16 cellular contexts compared by ENCODE assay signal in the genomic region with DNA sequence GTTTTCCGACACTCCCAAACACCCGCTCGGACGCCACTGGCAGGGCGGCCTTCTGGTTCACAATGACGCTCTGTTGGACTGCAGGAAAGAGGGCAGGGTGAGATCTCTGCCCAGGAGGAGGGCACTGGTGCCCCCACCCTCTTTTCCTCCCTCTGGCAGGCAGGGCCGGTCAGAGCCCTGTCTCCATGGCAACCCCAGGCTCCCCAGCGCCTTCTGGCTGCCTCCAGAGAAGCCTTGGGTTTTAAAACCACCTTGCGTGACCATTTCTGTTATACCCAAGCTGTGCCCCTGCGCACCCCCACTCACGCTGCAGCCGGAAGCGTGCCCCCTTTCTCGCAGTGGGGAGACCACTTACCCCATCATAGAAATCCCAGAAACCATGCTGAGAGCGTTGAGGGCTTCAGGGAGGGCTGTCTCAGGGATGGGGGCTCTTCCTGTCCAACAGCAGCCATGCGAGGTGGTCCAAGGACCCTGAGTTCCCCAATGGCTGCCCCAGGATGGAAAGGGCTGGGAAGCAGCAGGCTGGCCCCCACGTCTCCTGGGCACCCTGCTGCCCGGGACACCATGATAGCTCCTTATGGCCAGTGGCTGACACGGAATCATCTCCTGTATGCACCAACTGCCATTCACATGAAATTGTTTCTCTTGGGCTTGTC. TPM values are rescaled to one million over a fixed set of nuclear protein-coding genes. Genes with fewer than 3 reads are reported as not detected.
A peak's percentile ranks its signal among the peaks of the same experiment; 100 is the strongest.
DNase-seq lines count a peak whose midpoint lies in the region; ATAC-seq and TF ChIP-seq lines count a peak whose summit lies in the region.
"Had no signal": no experiment of that assay in that cellular context is flagged by ENCODE, and none has a peak within 500 bp of the region (broad histone marks: within the 10 kb centered on the region; RNA-seq: fewer than 3 reads in every experiment).

No MANE protein-coding gene starts in this region.

- no peaks in the 10 kb centered on the region for H3K79me1 ChIP-seq in mesendoderm (ENCODE audit: low read length)

- peaks cover 10% of the 10 kb centered on the region for H3K27me3 Mint-ChIP-seq in activated naive CD8-positive, alpha-beta T cell treated with anti-CD3 and anti-CD28 coated beads, Interleukin-2, amount 50 U/mL, for 24 hours
- no peaks in the 10 kb centered on the region for H3K27me3 Mint-ChIP-seq in activated naive CD8-positive, alpha-beta T cell treated with anti-CD3 and anti-CD28 coated beads for 36 hours

- no peak overlapping the region for H3K18ac ChIP-seq in mesendoderm (ENCODE audit: low read length)

- H3K4ac ChIP-seq in mesendoderm (ENCODE audit: low read depth, low read length) = no peak overlapping the region

- H3K4me1 ChIP-seq in mesendoderm (ENCODE audit: control insufficient read depth, low read depth, low read length) = peaks cover 3% of the 10 kb centered on the region
- peaks cover 14 to 33% of the 10 kb centered on the region in 2 donors for H3K4me1 ChIP-seq in thyroid gland
- H3K4me1 ChIP-seq in Karpas-422 (ENCODE audit: low read length) = peaks cover 13% of the 10 kb centered on the region

- H4K8ac ChIP-seq in mesendoderm (ENCODE audit: low read depth, low read length) = no peak overlapping the region

- peak overlapping the region; percentile 15 for H3K56ac ChIP-seq in mesendoderm (ENCODE audit: low read length)

- H2BK15ac ChIP-seq in mesendoderm (replicated peaks; ENCODE audit: low read depth) = no peak overlapping the region

- no peak overlapping the region for H2BK120ac ChIP-seq in mesendoderm (ENCODE audit: low read depth, low read length)

- intact Hi-C loops in thyroid gland (cut with DNase I) = loop anchor here (5.0 kb wide), 3 partner anchors 291 to 476 kb away; no protein-coding TSS in a partner anchor

- H3K9ac ChIP-seq in mesendoderm (ENCODE audit: low read length) (no peak overlapping the region), Karpas-422 (ENCODE audit: low read length) (no peak overlapping the region)

- H3K4me3 ChIP-seq in mesendoderm (ENCODE audit: low read length) (no peak overlapping the region), thyroid gland (replicated peaks in 1 of 3) (no peak overlapping the region), Karpas-422 (ENCODE audit: low read length) (no peak overlapping the region)
- H3K4me3 ChIP-seq: esophagus squamous epithelium had no signal

- TF ChIP-seq CTCF in thyroid gland (IDR thresholded peaks at IDR 0.05) = peak in 1 of 6 experiments; percentile 14
- TF ChIP-seq CTCF in GM13977 (IDR thresholded peaks at IDR 0.05; ENCODE audit: extremely low read depth, insufficient read depth, missing control alignments) = no peak

- no peak overlapping the region for H2AK5ac ChIP-seq in mesendoderm (ENCODE audit: low read length)

- POLR2A ChIA-PET in HEK293T (lab: Yijun Ruan, JAX) = no interaction called here

- peak overlapping the region; percentile 42 for H3K27ac Mint-ChIP-seq in activated naive CD8-positive, alpha-beta T cell treated with anti-CD3 and anti-CD28 coated beads, Interleukin-2, amount 50 U/mL, for 24 hours
- no peak overlapping the region for H3K27ac Mint-ChIP-seq in activated naive CD8-positive, alpha-beta T cell treated with anti-CD3 and anti-CD28 coated beads for 36 hours
- H3K27ac Mint-ChIP-seq: immature natural killer cell; natural killer cell treated with Interleukin-12 subunit alpha and Interleukin-12 subunit beta and Interleukin-15 and Interleukin-18, amount 100 ng/mL, for 72 hours had no signal

- H4K5ac ChIP-seq in mesendoderm (ENCODE audit: low read length) = no peak overlapping the region

- no peak for DNase-seq in activated naive CD8-positive, alpha-beta T cell treated with anti-CD3 and anti-CD28 coated beads, Interleukin-2, amount 50 U/mL, for 24 hours
- no peak for DNase-seq in activated naive CD8-positive, alpha-beta T cell treated with anti-CD3 and anti-CD28 coated beads for 36 hours
- peak in 59 of 61 donors; percentile 43 to 95 (median 80) for DNase-seq in caudate nucleus (lab: John Stamatoyannopoulos, UW)
- DNase-seq in mesendoderm = no peak
- DNase-seq in thyroid gland = peak; percentile 78 to 90
- no peak for DNase-seq in GM13977 (ENCODE audit: low spot score)
- DNase-seq in Karpas-422 = no peak
- no peak for DNase-seq in HEK293T (ENCODE audit: extremely low spot score)
- DNase-seq: activated CD8-positive, alpha-beta memory T cell treated with anti-CD3 and anti-CD28 coated beads, Interleukin-2, amount 50 U/mL, for 4 hours; esophagus squamous epithelium; GDM1; immature natural killer cell; NCI-H2029; stimulated activated CD4-positive, alpha-beta T cell treated with anti-CD3 and anti-CD28 coated beads, Interleukin-1b, Interleukin-23, amount 100 ng/mL, for 48 hours had no signal

- H3K9me2 ChIP-seq in Karpas-422 (replicated peaks; ENCODE audit: insufficient read depth, low read length) = no peaks in the 10 kb centered on the region

- no peaks in the 10 kb centered on the region for H3K36me3 ChIP-seq in mesendoderm (ENCODE audit: control insufficient read depth, insufficient read depth, low read length)
- H3K36me3 ChIP-seq in thyroid gland = no peaks in the 10 kb centered on the region
- no peaks in the 10 kb centered on the region for H3K36me3 ChIP-seq in Karpas-422 (ENCODE audit: insufficient read depth, low read length)
- H3K36me3 ChIP-seq: esophagus squamous epithelium had no signal

- H3K9me3 ChIP-seq in thyroid gland (no peaks in the 10 kb centered on the region), Karpas-422 (ENCODE audit: low read length) (no peaks in the 10 kb centered on the region)
- H3K9me3 ChIP-seq: esophagus squamous epithelium had no signal

- CTCF ChIA-PET in HEK293T (lab: Yijun Ruan, JAX) = interaction anchor here (0.8 kb wide), 1 partner anchor 482 kb away, joined by 3 read pairs; no protein-coding TSS in a partner anchor

- no peak for ATAC-seq in activated naive CD8-positive, alpha-beta T cell treated with anti-CD3 and anti-CD28 coated beads, Interleukin-2, amount 50 U/mL, for 24 hours
- ATAC-seq: natural killer cell treated with Interleukin-12 subunit alpha and Interleukin-12 subunit beta and Interleukin-15 and Interleukin-18, amount 100 ng/mL, for 72 hours had no signal

- H3K79me2 ChIP-seq in mesendoderm (ENCODE audit: control insufficient read depth, insufficient read depth, low read length) (no peaks in the 10 kb centered on the region), Karpas-422 (ENCODE audit: low read length) (no peaks in the 10 kb centered on the region)

- H3K27ac ChIP-seq in caudate nucleus (ENCODE audit: low read depth, low read length) (peak overlapping the region; percentile 95), mesendoderm (ENCODE audit: low read depth, low read length) (no peak overlapping the region), thyroid gland (peak overlapping the region in 1 of 3 donors; percentile 23), Karpas-422 (ENCODE audit: low read length) (no peak overlapping the region)

- H3K9me3 Mint-ChIP-seq in activated naive CD8-positive, alpha-beta T cell treated with anti-CD3 and anti-CD28 coated beads, Interleukin-2, amount 50 U/mL, for 24 hours = peaks cover 3% of the 10 kb centered on the region
- no peaks in the 10 kb centered on the region for H3K9me3 Mint-ChIP-seq in activated naive CD8-positive, alpha-beta T cell treated with anti-CD3 and anti-CD28 coated beads for 36 hours
- H3K9me3 Mint-ChIP-seq: immature natural killer cell; natural killer cell treated with Interleukin-12 subunit alpha and Interleukin-12 subunit beta and Interleukin-15 and Interleukin-18, amount 100 ng/mL, for 72 hours had no signal

- no peak overlapping the region for H3K4me3 Mint-ChIP-seq in activated naive CD8-positive, alpha-beta T cell treated with anti-CD3 and anti-CD28 coated beads, Interleukin-2, amount 50 U/mL, for 24 hours
- H3K4me3 Mint-ChIP-seq in activated naive CD8-positive, alpha-beta T cell treated with anti-CD3 and anti-CD28 coated beads for 36 hours = no peak overlapping the region
- H3K4me3 Mint-ChIP-seq: natural killer cell treated with Interleukin-12 subunit alpha and Interleukin-12 subunit beta and Interleukin-15 and Interleukin-18, amount 100 ng/mL, for 72 hours had no signal

- no peak overlapping the region for H2AFZ ChIP-seq in Karpas-422 (ENCODE audit: low read length)

- H4K20me1 ChIP-seq in Karpas-422 (ENCODE audit: insufficient read depth, low read depth, low read length) = no peaks in the 10 kb centered on the region; the same call in 1 of the 2 replicates

- H3K23ac ChIP-seq in mesendoderm (ENCODE audit: low read length) = no peak overlapping the region

- peak in 1 of 2 donors; percentile 21 for TF ChIP-seq POLR2A in thyroid gland (IDR thresholded peaks at IDR 0.05)

- peaks cover 2% of the 10 kb centered on the region for H3K36me3 Mint-ChIP-seq in activated naive CD8-positive, alpha-beta T cell treated with anti-CD3 and anti-CD28 coated beads, Interleukin-2, amount 50 U/mL, for 24 hours (ENCODE audit: low read depth)
- no peaks in the 10 kb centered on the region for H3K36me3 Mint-ChIP-seq in activated naive CD8-positive, alpha-beta T cell treated with anti-CD3 and anti-CD28 coated beads for 36 hours
- H3K36me3 Mint-ChIP-seq: immature natural killer cell; natural killer cell treated with Interleukin-12 subunit alpha and Interleukin-12 subunit beta and Interleukin-15 and Interleukin-18, amount 100 ng/mL, for 72 hours had no signal

- H3K4me2 ChIP-seq in mesendoderm (ENCODE audit: low read length) (no peak overlapping the region), Karpas-422 (ENCODE audit: low read depth, low read length, poor library complexity, severe bottlenecking) (no peak overlapping the region)

- no CpG with 5 or more reads among the region's 19 CpGs for WGBS in mesendoderm (ENCODE audit: extremely low coverage, insufficient coverage, low lambda C conversion rate)
- 44 to 46% methylated on average over 14 to 19 of the region's 19 CpGs for WGBS in thyroid gland, 2 donors

- H3K27me3 ChIP-seq in mesendoderm (ENCODE audit: insufficient read depth, low read length, poor library complexity) (no peaks in the 10 kb centered on the region), thyroid gland (no peaks in the 10 kb centered on the region), Karpas-422 (ENCODE audit: low read length) (no peaks in the 10 kb centered on the region)

- no peak overlapping the region for H2BK5ac ChIP-seq in mesendoderm (ENCODE audit: low read length)

- in situ Hi-C loops in GM13977 (cut with MboI; ENCODE audit: low pct_unique_long_range_greater_than_20kb, low sequenced_read_pairs, unreplicated experiment) = loop anchor here (10.0 kb wide), 1 partner anchor 479 kb away; no protein-coding TSS in a partner anchor

- peaks cover 21% of the 10 kb centered on the region for H3K4me1 Mint-ChIP-seq in activated naive CD8-positive, alpha-beta T cell treated with anti-CD3 and anti-CD28 coated beads, Interleukin-2, amount 50 U/mL, for 24 hours
- H3K4me1 Mint-ChIP-seq in activated naive CD8-positive, alpha-beta T cell treated with anti-CD3 and anti-CD28 coated beads for 36 hours = peaks cover 8% of the 10 kb centered on the region

RNA-seq across cellular contexts. Expression of a gene that starts 7.3 kb away (rescaled TPM):
- total RNA-seq in activated naive CD8-positive, alpha-beta T cell treated with anti-CD3 and anti-CD28 coated beads for 36 hours = not detected
- polyA plus RNA-seq in mesendoderm (2013, experiment 1 of 2) = not detected
- polyA plus RNA-seq in mesendoderm (2013, experiment 2 of 2) = not detected
- not detected for total RNA-seq in thyroid gland
- not detected in 2 replicates for total RNA-seq in Karpas-422 (2014; rRNA removed; shearing (Covaris generic); ENCODE audit: low replicate concordance)
- total RNA-seq: esophagus squamous epithelium; HT1080; natural killer cell treated with Interleukin-12 subunit alpha and Interleukin-12 subunit beta and Interleukin-15 and Interleukin-18, amount 100 ng/mL, for 72 hours had no signal
- polyA plus RNA-seq: immature natural killer cell had no signal

RNA-seq across cellular contexts. Expression of a gene that starts 12.3 kb away (rescaled TPM):
- total RNA-seq in activated naive CD8-positive, alpha-beta T cell treated with anti-CD3 and anti-CD28 coated beads for 36 hours = 10 to 100 TPM; 78.8 to 79.4 TPM
- 42.0 TPM for polyA plus RNA-seq in mesendoderm (2013, experiment 1 of 2)
- polyA plus RNA-seq in mesendoderm (2013, experiment 2 of 2) = 43.1 TPM
- 10 to 100 TPM; 19.6 to 28.4 (median 22.6) TPM for total RNA-seq in thyroid gland
- 22.4 and 31.1 TPM in 2 replicates for total RNA-seq in Karpas-422 (2014; rRNA removed; shearing (Covaris generic); ENCODE audit: low replicate concordance)

RNA-seq across cellular contexts. Expression of a gene that starts 28.3 kb away (rescaled TPM):
- 10 to 100 TPM; 24.9 to 25.1 TPM for total RNA-seq in activated naive CD8-positive, alpha-beta T cell treated with anti-CD3 and anti-CD28 coated beads for 36 hours
- polyA plus RNA-seq in mesendoderm (2013, experiment 1 of 2) = 11.8 TPM
- 11.2 TPM for polyA plus RNA-seq in mesendoderm (2013, experiment 2 of 2)
- total RNA-seq in thyroid gland = 10 to 100 TPM; 21.7 to 29.2 (median 24.0) TPM
- 10.6 and 16.3 TPM in 2 replicates for total RNA-seq in Karpas-422 (2014; rRNA removed; shearing (Covaris generic); ENCODE audit: low replicate concordance)

RNA-seq across cellular contexts. Expression of a gene that starts 51.8 kb away (rescaled TPM):
- total RNA-seq in activated naive CD8-positive, alpha-beta T cell treated with anti-CD3 and anti-CD28 coated beads for 36 hours = under 1 TPM; 0.66 to 0.76 TPM
- polyA plus RNA-seq in mesendoderm (2013, experiment 1 of 2) = 5.4 TPM
- polyA plus RNA-seq in mesendoderm (2013, experiment 2 of 2) = 5.1 TPM
- total RNA-seq in thyroid gland = 10 to 100 TPM in 2 of 4 donors, 1 to 10 TPM in 2; 2.9 to 10.6 (median 8.1) TPM
- not detected in 2 replicates for total RNA-seq in Karpas-422 (2014; rRNA removed; shearing (Covaris generic); ENCODE audit: low replicate concordance)
- total RNA-seq: HT1080; natural killer cell treated with Interleukin-12 subunit alpha and Interleukin-12 subunit beta and Interleukin-15 and Interleukin-18, amount 100 ng/mL, for 72 hours had no signal

Comparison
In these comparisons a context has a peak if more than half of its experiments do, and no peak if none do; other contexts are left out.
1. DNase-seq: peak in caudate nucleus (59 of 61) and thyroid gland (2 of 2); none in activated naive CD8-positive, alpha-beta T cell treated with anti-CD3 and anti-CD28 coated beads, Interleukin-2, amount 50 U/mL, for 24 hours (single experiment), activated naive CD8-positive, alpha-beta T cell treated with anti-CD3 and anti-CD28 coated beads for 36 hours (single experiment), mesendoderm (single experiment), GM13977 (single experiment), Karpas-422 (single experiment) and HEK293T (single experiment).